ENCODE assay signal across 8 cellular contexts in the genomic region with DNA sequence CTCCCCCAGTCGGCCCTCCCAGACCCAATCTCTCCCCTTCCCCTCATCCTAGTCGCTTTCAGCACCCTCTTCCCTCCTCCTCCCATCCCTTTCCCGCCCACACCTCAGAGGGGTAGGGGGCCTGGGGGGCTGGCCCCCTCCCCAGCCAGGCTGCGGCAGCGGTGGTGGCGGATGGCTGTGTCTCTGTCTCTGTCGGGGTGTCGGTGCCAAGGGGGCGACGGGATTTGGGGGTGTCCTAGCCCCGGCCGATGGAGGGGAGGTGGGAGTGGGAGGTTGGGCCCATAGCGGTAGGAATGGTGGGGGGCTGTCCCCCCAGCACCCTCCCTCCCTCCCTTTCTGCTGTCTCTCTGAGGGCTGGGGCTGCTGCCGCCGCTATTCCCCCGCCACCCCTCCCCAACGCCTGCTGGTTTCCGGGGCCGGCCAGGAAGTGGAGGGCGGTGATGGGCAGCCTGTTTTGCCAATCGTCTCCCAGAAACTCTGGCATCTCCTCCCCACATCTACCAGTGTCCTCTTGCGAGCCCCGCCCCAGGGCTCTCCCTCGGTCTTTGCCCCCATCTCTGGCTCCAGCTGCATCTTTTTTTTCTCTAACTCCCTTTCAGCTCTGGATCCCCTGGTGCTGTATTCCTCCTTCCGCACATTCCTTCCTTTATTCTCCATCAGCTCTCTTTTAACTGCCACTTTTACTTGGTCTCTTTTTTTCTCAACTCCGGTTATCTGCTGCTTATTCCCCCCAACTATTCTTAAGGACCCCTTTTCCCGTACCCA. TPM values are rescaled to one million over a fixed set of nuclear protein-coding genes. Genes with fewer than 3 reads are reported as not detected.
DNase-seq lines count a peak whose midpoint lies in the region; ATAC-seq and TF ChIP-seq lines count a peak whose summit lies in the region.

A gene with protein sequence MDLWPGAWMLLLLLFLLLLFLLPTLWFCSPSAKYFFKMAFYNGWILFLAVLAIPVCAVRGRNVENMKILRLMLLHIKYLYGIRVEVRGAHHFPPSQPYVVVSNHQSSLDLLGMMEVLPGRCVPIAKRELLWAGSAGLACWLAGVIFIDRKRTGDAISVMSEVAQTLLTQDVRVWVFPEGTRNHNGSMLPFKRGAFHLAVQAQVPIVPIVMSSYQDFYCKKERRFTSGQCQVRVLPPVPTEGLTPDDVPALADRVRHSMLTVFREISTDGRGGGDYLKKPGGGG (minus strand): TSS at position 374 of the 765 bp plus-strand sequence. CDS start 4,588 bp downstream, outside the sequence.

- H3K9ac ChIP-seq in fibroblast of lung (ENCODE audit: insufficient read depth, low read length): peak within 1 kb of the TSS; percentile 91

- no peaks in the 10 kb centered on the region for H3K9me3 ChIP-seq in MG63
- no peaks in the 10 kb centered on the region for H3K9me3 ChIP-seq in fibroblast of lung (ENCODE audit: control insufficient read depth, insufficient read depth, low read depth, low read length)
- H3K9me3 ChIP-seq in naive thymus-derived CD4-positive, alpha-beta T cell (ENCODE audit: control insufficient read depth in 2 of 3, low read length in 3 of 3): no peaks in the 10 kb centered on the region

- H4K20me1 ChIP-seq in fibroblast of lung (ENCODE audit: control insufficient read depth, extremely low read depth, insufficient read depth, low read length): no peaks in the 10 kb centered on the region

- peak; percentile 47 for ATAC-seq in GM21723 (IDR thresholded peaks at IDR 0.05; ENCODE audit: unreplicated experiment)
- peak; percentile 64 for ATAC-seq in naive thymus-derived CD4-positive, alpha-beta T cell
- peak; percentile 69 for ATAC-seq in stimulated activated effector memory CD8-positive, alpha-beta T cell treated with anti-CD3 and anti-CD28 coated beads, Interleukin-12 subunit alpha, Interleukin-12 subunit beta, amount 100 ng/mL, for 72 hours

- CTCF ChIA-PET in naive thymus-derived CD4-positive, alpha-beta T cell (lab: Charles Lee): interaction anchor here (0.6 to 2.1 kb wide), 3 partner anchors 19 to 371 kb away, joined by 3 to 9 read pairs (median 3); no protein-coding TSS in a partner anchor

- H3K27ac Mint-ChIP-seq in activated T-helper 2 cell treated with anti-CD3 and anti-CD28 coated beads, Interferon-gamma antibody, Interleukin-2, Interleukin-4, amounts not matched to agents 10 μg/mL and 5 μg/mL and 100 μg/mL, durations not matched to agents 14 hours and 24 hours and 36 hours: peak within 1 kb of the TSS; percentile 97
- H3K27ac Mint-ChIP-seq in naive thymus-derived CD4-positive, alpha-beta T cell: peak within 1 kb of the TSS; percentile 87 to 100 (median 95)
- peak within 1 kb of the TSS; percentile 91 for H3K27ac Mint-ChIP-seq in stimulated activated effector memory CD8-positive, alpha-beta T cell treated with anti-CD3 and anti-CD28 coated beads, Interleukin-12 subunit alpha, Interleukin-12 subunit beta, amount 100 ng/mL, for 72 hours

- no peaks in the 10 kb centered on the region for H3K36me3 ChIP-seq in MG63
- H3K36me3 ChIP-seq in fibroblast of lung (ENCODE audit: control insufficient read depth, insufficient read depth, low read length): peaks cover 6% of the 10 kb centered on the region
- H3K36me3 ChIP-seq in naive thymus-derived CD4-positive, alpha-beta T cell (ENCODE audit: control insufficient read depth in 2 of 3, insufficient read depth in 3 of 3, low read length in 3 of 3): peaks cover 0 to 14% (median 0%) of the 10 kb centered on the region in 3 experiments

- in situ Hi-C loops in Caki2 (cut with HindIII; ENCODE audit: low pct_unique_long_range_greater_than_20kb, low sequenced_read_pairs): no loop called here

- peak within 1 kb of the TSS; percentile 94 for H3K27ac ChIP-seq in fibroblast of lung (ENCODE audit: insufficient read depth, low read length)
- H3K27ac ChIP-seq in naive thymus-derived CD4-positive, alpha-beta T cell (ENCODE audit: low read depth, low read length): peak within 1 kb of the TSS; percentile 91

- TF ChIP-seq POLR2A in Raji (IDR thresholded peaks at IDR 0.05; ENCODE audit: insufficient read depth, low read depth, low read length): peak; percentile 84

- intact Hi-C loops in activated T-helper 2 cell treated with anti-CD3 and anti-CD28 coated beads, Interferon-gamma antibody, Interleukin-2, Interleukin-4, amounts not matched to agents 10 μg/mL and 5 μg/mL and 100 μg/mL, durations not matched to agents 14 hours and 24 hours and 36 hours (cut with micrococcal nuclease): loop anchor here (1.0 to 10.0 kb wide), 5 partner anchors 22 to 796 kb away; a partner anchor contains a TSS
- intact Hi-C loops in naive thymus-derived CD4-positive, alpha-beta T cell (cut with micrococcal nuclease): loop anchor here (1.0 to 5.0 kb wide), 11 partner anchors 22 to 1559 kb away; a partner anchor contains a TSS

- H3K4me1 Mint-ChIP-seq in activated T-helper 2 cell treated with anti-CD3 and anti-CD28 coated beads, Interferon-gamma antibody, Interleukin-2, Interleukin-4, amounts not matched to agents 10 μg/mL and 5 μg/mL and 100 μg/mL, durations not matched to agents 14 hours and 24 hours and 36 hours (ENCODE audit: low read depth): peaks cover 54% of the 10 kb centered on the region
- peaks cover 59 to 89% (median 73%) of the 10 kb centered on the region in 7 donors for H3K4me1 Mint-ChIP-seq in naive thymus-derived CD4-positive, alpha-beta T cell
- H3K4me1 Mint-ChIP-seq in stimulated activated effector memory CD8-positive, alpha-beta T cell treated with anti-CD3 and anti-CD28 coated beads, Interleukin-12 subunit alpha, Interleukin-12 subunit beta, amount 100 ng/mL, for 72 hours: peaks cover 68% of the 10 kb centered on the region

- H3K4me3 ChIP-seq in MG63: peak within 1 kb of the TSS; percentile 66
- H3K4me3 ChIP-seq in fibroblast of lung (replicated peaks in 1 of 4; ENCODE audit: control extremely low read depth in 1 of 4, insufficient read depth in 1 of 4, low read depth in 3 of 4, low read length in 4 of 4): peak within 1 kb of the TSS; percentile 86 to 99 (median 90)
- H3K4me3 ChIP-seq in naive thymus-derived CD4-positive, alpha-beta T cell (ENCODE audit: low read length): peak within 1 kb of the TSS; percentile 82

- H3K4me1 ChIP-seq in fibroblast of lung (ENCODE audit: control insufficient read depth, extremely low read depth, insufficient read depth, low read length): peaks cover 18% of the 10 kb centered on the region
- H3K4me1 ChIP-seq in naive thymus-derived CD4-positive, alpha-beta T cell (ENCODE audit: control insufficient read depth in 2 of 2, insufficient read depth in 2 of 2, low read length in 2 of 2): peaks cover 31 to 56% of the 10 kb centered on the region in 2 donors

- no peak for TF ChIP-seq CTCF in fibroblast of lung (conservative IDR thresholded peaks at IDR 0.05 in 1 of 2, IDR thresholded peaks at IDR 0.05 in 1 of 2; ENCODE audit: low read depth in 1 of 2, low read length in 2 of 2)

- H3K36me3 Mint-ChIP-seq in activated T-helper 2 cell treated with anti-CD3 and anti-CD28 coated beads, Interferon-gamma antibody, Interleukin-2, Interleukin-4, amounts not matched to agents 10 μg/mL and 5 μg/mL and 100 μg/mL, durations not matched to agents 14 hours and 24 hours and 36 hours (ENCODE audit: low read depth): peaks cover 28% of the 10 kb centered on the region
- peaks cover 0 to 17% (median 9%) of the 10 kb centered on the region in 5 donors for H3K36me3 Mint-ChIP-seq in naive thymus-derived CD4-positive, alpha-beta T cell
- H3K36me3 Mint-ChIP-seq in stimulated activated effector memory CD8-positive, alpha-beta T cell treated with anti-CD3 and anti-CD28 coated beads, Interleukin-12 subunit alpha, Interleukin-12 subunit beta, amount 100 ng/mL, for 72 hours: peaks cover 35% of the 10 kb centered on the region

- H3K4me3 Mint-ChIP-seq in activated T-helper 2 cell treated with anti-CD3 and anti-CD28 coated beads, Interferon-gamma antibody, Interleukin-2, Interleukin-4, amounts not matched to agents 10 μg/mL and 5 μg/mL and 100 μg/mL, durations not matched to agents 14 hours and 24 hours and 36 hours (ENCODE audit: low read depth): peak within 1 kb of the TSS; percentile 96
- peak within 1 kb of the TSS; percentile 85 to 98 (median 95) for H3K4me3 Mint-ChIP-seq in naive thymus-derived CD4-positive, alpha-beta T cell
- H3K4me3 Mint-ChIP-seq in stimulated activated effector memory CD8-positive, alpha-beta T cell treated with anti-CD3 and anti-CD28 coated beads, Interleukin-12 subunit alpha, Interleukin-12 subunit beta, amount 100 ng/mL, for 72 hours: peak within 1 kb of the TSS; percentile 83

- H3K27me3 ChIP-seq in MG63 (no peaks in the 10 kb centered on the region), fibroblast of lung (ENCODE audit: control insufficient read depth, insufficient read depth, low read length) (no peaks in the 10 kb centered on the region)
- H3K27me3 ChIP-seq in naive thymus-derived CD4-positive, alpha-beta T cell (ENCODE audit: control insufficient read depth in 2 of 2, insufficient read depth in 2 of 2, low read length in 2 of 2): no peaks in the 10 kb centered on the region

- H3K9me3 Mint-ChIP-seq in activated T-helper 2 cell treated with anti-CD3 and anti-CD28 coated beads, Interferon-gamma antibody, Interleukin-2, Interleukin-4, amounts not matched to agents 10 μg/mL and 5 μg/mL and 100 μg/mL, durations not matched to agents 14 hours and 24 hours and 36 hours: no peaks in the 10 kb centered on the region
- H3K9me3 Mint-ChIP-seq in naive thymus-derived CD4-positive, alpha-beta T cell: peaks cover 0 to 3% (median 0%) of the 10 kb centered on the region in 11 donors
- H3K9me3 Mint-ChIP-seq in stimulated activated effector memory CD8-positive, alpha-beta T cell treated with anti-CD3 and anti-CD28 coated beads, Interleukin-12 subunit alpha, Interleukin-12 subunit beta, amount 100 ng/mL, for 72 hours: no peaks in the 10 kb centered on the region

- DNase-seq in Caki2 (ENCODE audit: low read depth) (peak; percentile 93), MG63 (peak; percentile 95), fibroblast of lung (ENCODE audit: low read depth in 2 of 2) (peak; percentile 97 to 98)
- peak; percentile 95 for DNase-seq in activated T-helper 2 cell treated with anti-CD3 and anti-CD28 coated beads, Interferon-gamma antibody, Interleukin-2, Interleukin-4, amounts not matched to agents 10 μg/mL and 5 μg/mL and 100 μg/mL, durations not matched to agents 14 hours and 24 hours and 36 hours (ENCODE audit: low spot score)
- DNase-seq in naive thymus-derived CD4-positive, alpha-beta T cell: peak; percentile 85 to 95 (median 95)
- DNase-seq in stimulated activated effector memory CD8-positive, alpha-beta T cell treated with anti-CD3 and anti-CD28 coated beads, Interleukin-12 subunit alpha, Interleukin-12 subunit beta, amount 100 ng/mL, for 72 hours (ENCODE audit: low spot score in 2 of 2): peak; percentile 91 to 99

- peak within 1 kb of the TSS; percentile 49 for H2AFZ ChIP-seq in fibroblast of lung (ENCODE audit: low read length)

- POLR2A ChIA-PET in naive thymus-derived CD4-positive, alpha-beta T cell (lab: Charles Lee): interaction anchor here (0.9 to 8.1 kb wide), 6 partner anchors 12 to 669 kb away, joined by 3 to 259 read pairs (median 8); a partner anchor contains a TSS

- H3K79me2 ChIP-seq in fibroblast of lung (ENCODE audit: control insufficient read depth, insufficient read depth, low read length): peaks cover 39% of the 10 kb centered on the region

- no peaks in the 10 kb centered on the region for H3K27me3 Mint-ChIP-seq in activated T-helper 2 cell treated with anti-CD3 and anti-CD28 coated beads, Interferon-gamma antibody, Interleukin-2, Interleukin-4, amounts not matched to agents 10 μg/mL and 5 μg/mL and 100 μg/mL, durations not matched to agents 14 hours and 24 hours and 36 hours (ENCODE audit: low read depth)
- H3K27me3 Mint-ChIP-seq in naive thymus-derived CD4-positive, alpha-beta T cell: no peaks in the 10 kb centered on the region

- H3K4me2 ChIP-seq in fibroblast of lung (ENCODE audit: extremely low read depth, insufficient read depth, low read length): peak within 1 kb of the TSS; percentile 97

RNA-seq across cellular contexts. Expression of the gene that starts here (rescaled TPM):
- 42.7 and 61.0 TPM in 2 replicates for total RNA-seq in Caki2 (2014; rRNA removed; shearing (Covaris generic); ENCODE audit: low replicate concordance)
- total RNA-seq in MG63 (2014; rRNA removed; shearing (Covaris generic); ENCODE audit: low replicate concordance): 22.8 and 24.8 TPM in 2 replicates
- total RNA-seq in activated T-helper 2 cell treated with anti-CD3 and anti-CD28 coated beads, Interferon-gamma antibody, Interleukin-2, Interleukin-4, amounts not matched to agents 10 μg/mL and 5 μg/mL and 100 μg/mL, durations not matched to agents 14 hours and 24 hours and 36 hours: 32.0 and 32.9 TPM in 2 replicates
- total RNA-seq in fibroblast of lung: 15.9 and 22.1 TPM in 2 replicates
- polyA plus RNA-seq in fibroblast of lung: 79.0 and 92.1 TPM in 2 replicates
- 87.4 and 90.5 TPM in 2 replicates for polyA plus RNA-seq in fibroblast of lung (2012)
- 327 and 338 TPM in 2 replicates for polyA minus RNA-seq in fibroblast of lung (ENCODE audit: low replicate concordance)
- 10 to 100 TPM; 25.0 to 46.1 (median 31.6) TPM for total RNA-seq in naive thymus-derived CD4-positive, alpha-beta T cell
- 10 to 100 TPM; 19.3 to 19.5 TPM for polyA plus RNA-seq in naive thymus-derived CD4-positive, alpha-beta T cell

Comparison
In these comparisons a context has a peak if more than half of its experiments do, and no peak if none do; other contexts are left out.
1. Peak in every context shown above with its lines: DNase-seq, ATAC-seq, H3K4me3 ChIP-seq and H3K27ac ChIP-seq.